Comparison of ENCODE assay signal across 8 cellular contexts in genomic region chr21:38810034-38810825, GRCh38. TPM values are rescaled to one million over a fixed set of nuclear protein-coding genes. Genes with fewer than 3 reads are reported as not detected.
DNase-seq lines count a peak whose midpoint lies in the region; ATAC-seq and TF ChIP-seq lines count a peak whose summit lies in the region.

No MANE protein-coding gene starts in this region.

- ATAC-seq in CD8-positive, alpha-beta T cell, result no peak

- H2BK12ac ChIP-seq in mesenchymal stem cell (ENCODE audit: low read length in 2 of 2), result no peak overlapping the region

- H4K8ac ChIP-seq in mesenchymal stem cell (ENCODE audit: low read length), result no peak overlapping the region

- peak; percentile 8 for TF ChIP-seq POLR2A in transverse colon (IDR thresholded peaks at IDR 0.05)

- peak overlapping the region; percentile 95 for H3K27ac ChIP-seq in colonic mucosa
- no peak overlapping the region for H3K27ac ChIP-seq in mesenchymal stem cell (ENCODE audit: low read length, poor library complexity, severe bottlenecking)
- peak overlapping the region; percentile 94 to 99 (median 98) for H3K27ac ChIP-seq in transverse colon
- no peak overlapping the region for H3K27ac ChIP-seq in CD8-positive, alpha-beta T cell (ENCODE audit: low read depth, low read length)

- WGBS in mesenchymal stem cell, result 98% methylated on average over 6 of the region's 8 CpGs
- WGBS in transverse colon (ENCODE audit: low coverage in 1 of 2), 2 donors, result 34 to 38% methylated on average over 3 to 8 of the region's 8 CpGs

- H3K9me3 ChIP-seq in colonic mucosa (no peaks in the 10 kb centered on the region), mesenchymal stem cell (ENCODE audit: control insufficient read depth, low read length) (no peaks in the 10 kb centered on the region), transverse colon (no peaks in the 10 kb centered on the region)
- H3K9me3 ChIP-seq in CD8-positive, alpha-beta T cell (ENCODE audit: low read length), result no peaks in the 10 kb centered on the region

- no peak overlapping the region for H3K4ac ChIP-seq in mesenchymal stem cell (ENCODE audit: low read depth in 1 of 2, low read length in 2 of 2)

- POLR2A ChIA-PET in CD8-positive, alpha-beta T cell (lab: Charles Lee), result interaction anchor here (1.2 kb wide), 1 partner anchor 373 kb away, joined by 3 read pairs; the partner anchor contains the start of gene PSMG1

- no peaks in the 10 kb centered on the region for H3K9me3 Mint-ChIP-seq in activated naive CD4-positive, alpha-beta T cell treated with anti-CD3 and anti-CD28 coated beads, Interleukin-2, amount 10 ng/mL, durations not matched to agents 7 days and 5 days
- no peaks in the 10 kb centered on the region for H3K9me3 Mint-ChIP-seq in activated naive CD4-positive, alpha-beta T cell treated with anti-CD3 and anti-CD28 coated beads for 36 hours
- H3K9me3 Mint-ChIP-seq in CD8-positive, alpha-beta T cell, result no peaks in the 10 kb centered on the region

- peaks cover 27% of the 10 kb centered on the region for H3K4me1 Mint-ChIP-seq in activated naive CD4-positive, alpha-beta T cell treated with anti-CD3 and anti-CD28 coated beads, Interleukin-2, amount 10 ng/mL, durations not matched to agents 7 days and 5 days
- H3K4me1 Mint-ChIP-seq in activated naive CD4-positive, alpha-beta T cell treated with anti-CD3 and anti-CD28 coated beads for 36 hours (ENCODE audit: low read depth), result peaks cover 37% of the 10 kb centered on the region
- peaks cover 26% of the 10 kb centered on the region for H3K4me1 Mint-ChIP-seq in CD8-positive, alpha-beta T cell (ENCODE audit: low read depth)

- peak overlapping the region; percentile 34 for H3K27ac Mint-ChIP-seq in activated naive CD4-positive, alpha-beta T cell treated with anti-CD3 and anti-CD28 coated beads, Interleukin-2, amount 10 ng/mL, durations not matched to agents 7 days and 5 days
- no peak overlapping the region for H3K27ac Mint-ChIP-seq in activated naive CD4-positive, alpha-beta T cell treated with anti-CD3 and anti-CD28 coated beads for 36 hours
- no peak overlapping the region for H3K27ac Mint-ChIP-seq in CD8-positive, alpha-beta T cell

- H3K9ac ChIP-seq in colonic mucosa (ENCODE audit: low read depth in 2 of 2, low read length in 2 of 2) (peak overlapping the region; percentile 46 to 85), mesenchymal stem cell (ENCODE audit: low read length) (no peak overlapping the region)

- no peak overlapping the region for H3K14ac ChIP-seq in mesenchymal stem cell (ENCODE audit: low read length in 2 of 2)

- peaks cover 5% of the 10 kb centered on the region for H3K4me1 ChIP-seq in colonic mucosa
- H3K4me1 ChIP-seq in mesenchymal stem cell (ENCODE audit: control insufficient read depth, insufficient read depth, low read depth, low read length), result peaks cover 7% of the 10 kb centered on the region
- peaks cover 31 to 71% (median 64%) of the 10 kb centered on the region in 4 donors for H3K4me1 ChIP-seq in transverse colon
- peaks cover 8% of the 10 kb centered on the region for H3K4me1 ChIP-seq in CD8-positive, alpha-beta T cell (ENCODE audit: insufficient read depth, low read length)

- H3K36me3 Mint-ChIP-seq in activated naive CD4-positive, alpha-beta T cell treated with anti-CD3 and anti-CD28 coated beads, Interleukin-2, amount 10 ng/mL, durations not matched to agents 7 days and 5 days, result peaks cover 61% of the 10 kb centered on the region
- H3K36me3 Mint-ChIP-seq in activated naive CD4-positive, alpha-beta T cell treated with anti-CD3 and anti-CD28 coated beads for 36 hours (ENCODE audit: low read depth), result peaks cover 52% of the 10 kb centered on the region
- peaks cover 40% of the 10 kb centered on the region for H3K36me3 Mint-ChIP-seq in CD8-positive, alpha-beta T cell

- H2BK5ac ChIP-seq in mesenchymal stem cell (ENCODE audit: low read depth, low read length, poor library complexity, severe bottlenecking), result no peak overlapping the region

- no peak overlapping the region for H3K23ac ChIP-seq in mesenchymal stem cell (ENCODE audit: low read length in 2 of 2)

- no peak overlapping the region for H3K4me3 Mint-ChIP-seq in activated naive CD4-positive, alpha-beta T cell treated with anti-CD3 and anti-CD28 coated beads, Interleukin-2, amount 10 ng/mL, durations not matched to agents 7 days and 5 days
- H3K4me3 Mint-ChIP-seq in activated naive CD4-positive, alpha-beta T cell treated with anti-CD3 and anti-CD28 coated beads for 36 hours, result no peak overlapping the region
- H3K4me3 Mint-ChIP-seq in CD8-positive, alpha-beta T cell, result no peak overlapping the region

- H3K18ac ChIP-seq in mesenchymal stem cell (ENCODE audit: low read depth in 1 of 2, low read length in 2 of 2), result no peak overlapping the region

- H3K4me3 ChIP-seq in colonic mucosa (peak overlapping the region; percentile 83), mesenchymal stem cell (ENCODE audit: insufficient read depth in 1 of 2, low read depth in 1 of 2, low read length in 2 of 2) (no peak overlapping the region), transverse colon (peak overlapping the region in 3 of 4 donors; percentile 89 to 98 (median 95))
- no peak overlapping the region for H3K4me3 ChIP-seq in CD8-positive, alpha-beta T cell (ENCODE audit: low read depth, low read length)

- H3K4me2 ChIP-seq in mesenchymal stem cell (ENCODE audit: low read length, poor library complexity, severe bottlenecking), result no peak overlapping the region

- intact Hi-C loops in activated naive CD4-positive, alpha-beta T cell treated with anti-CD3 and anti-CD28 coated beads for 36 hours (cut with micrococcal nuclease), result loop anchor here (1.0 kb wide), 1 partner anchor 12 kb away; no protein-coding TSS in a partner anchor
- intact Hi-C loops in colonic mucosa (cut with DNase I) (loop anchor here (5.0 kb wide), 1 partner anchor 102 kb away; no protein-coding TSS in a partner anchor), transverse colon (cut with DNase I; ENCODE audit: low total_unique reads) (no loop called here)
- intact Hi-C loops in CD8-positive, alpha-beta T cell (cut with DNase I, micrococcal nuclease), result no loop called here

- TF ChIP-seq CTCF in colonic mucosa (IDR thresholded peaks at IDR 0.05) (no peak), transverse colon (IDR thresholded peaks at IDR 0.05) (no peak)
- TF ChIP-seq CTCF in CD8-positive, alpha-beta T cell (IDR thresholded peaks at IDR 0.05), result no peak

- TF ChIP-seq EP300 in transverse colon (IDR thresholded peaks at IDR 0.05; ENCODE audit: low read depth), result no peak

- H2BK15ac ChIP-seq in mesenchymal stem cell (ENCODE audit: low read depth, poor library complexity, severe bottlenecking), result no peak overlapping the region

- no peak overlapping the region for H4K91ac ChIP-seq in mesenchymal stem cell (ENCODE audit: low read length)

- no peak for DNase-seq in activated naive CD4-positive, alpha-beta T cell treated with anti-CD3 and anti-CD28 coated beads, Interleukin-2, amount 10 ng/mL, durations not matched to agents 7 days and 5 days
- no peak for DNase-seq in activated naive CD4-positive, alpha-beta T cell treated with anti-CD3 and anti-CD28 coated beads for 36 hours
- DNase-seq in colonic mucosa, result peak; percentile 40
- no peak for DNase-seq in mesenchymal stem cell
- no peak for DNase-seq in transverse colon
- DNase-seq in stimulated activated CD4-positive, alpha-beta T cell treated with anti-CD3 and anti-CD28 coated beads, Interleukin-4, amount 100 ng/mL, for 24 hours, result no peak
- no peak for DNase-seq in OCI-M2 (lab: John Stamatoyannopoulos, UW; ENCODE audit: unreplicated experiment)
- no peak for DNase-seq in CD8-positive, alpha-beta T cell

- CTCF ChIA-PET in activated naive CD4-positive, alpha-beta T cell treated with anti-CD3 and anti-CD28 coated beads, Interleukin-2, amount 10 ng/mL, durations not matched to agents 7 days and 5 days (lab: Charles Lee), result interaction anchor here (0.6 to 1.8 kb wide), 3 partner anchors 41 to 328 kb away, joined by 3 to 5 read pairs (median 4); no protein-coding TSS in a partner anchor
- CTCF ChIA-PET in activated naive CD4-positive, alpha-beta T cell treated with anti-CD3 and anti-CD28 coated beads for 36 hours (lab: Charles Lee), result no interaction called here
- CTCF ChIA-PET in CD8-positive, alpha-beta T cell (lab: Charles Lee), result interaction anchor here (1.1 kb wide), 1 partner anchor 41 kb away, joined by 3 read pairs; no protein-coding TSS in a partner anchor

- no peak overlapping the region for H2BK120ac ChIP-seq in mesenchymal stem cell (ENCODE audit: low read depth, low read length)

- H3K79me1 ChIP-seq in mesenchymal stem cell (replicated peaks; ENCODE audit: low read length, poor library complexity, severe bottlenecking), result peaks cover 19% of the 10 kb centered on the region

- no peaks in the 10 kb centered on the region for H3K27me3 ChIP-seq in colonic mucosa
- no peaks in the 10 kb centered on the region for H3K27me3 ChIP-seq in mesenchymal stem cell (ENCODE audit: control insufficient read depth in 1 of 2, insufficient read depth in 1 of 2, low read length in 2 of 2)
- no peaks in the 10 kb centered on the region for H3K27me3 ChIP-seq in transverse colon
- H3K27me3 ChIP-seq in CD8-positive, alpha-beta T cell (ENCODE audit: insufficient read depth, low read length), result no peaks in the 10 kb centered on the region

- no peaks in the 10 kb centered on the region for H3K27me3 Mint-ChIP-seq in activated naive CD4-positive, alpha-beta T cell treated with anti-CD3 and anti-CD28 coated beads, Interleukin-2, amount 10 ng/mL, durations not matched to agents 7 days and 5 days
- no peaks in the 10 kb centered on the region for H3K27me3 Mint-ChIP-seq in activated naive CD4-positive, alpha-beta T cell treated with anti-CD3 and anti-CD28 coated beads for 36 hours (ENCODE audit: low read depth)
- H3K27me3 Mint-ChIP-seq in CD8-positive, alpha-beta T cell (ENCODE audit: low read depth), result no peaks in the 10 kb centered on the region

- H2AK5ac ChIP-seq in mesenchymal stem cell (ENCODE audit: low read length, severe bottlenecking), result peak overlapping the region; percentile 62

- in situ Hi-C loops in transverse colon (cut with MboI; ENCODE audit: low pct_ligation_motif_present in 1 of 4, low pct_unique_long_range_greater_than_20kb in 1 of 4, low sequenced_read_pairs in 3 of 4), result no loop called here

- no peak overlapping the region for H2AFZ ChIP-seq in mesenchymal stem cell (ENCODE audit: low read depth, low read length)

- H3K36me3 ChIP-seq in colonic mucosa (no peaks in the 10 kb centered on the region), mesenchymal stem cell (ENCODE audit: control insufficient read depth in 1 of 2, insufficient read depth in 2 of 2, low read depth in 1 of 2, low read length in 2 of 2) (peaks cover 15 to 34% of the 10 kb centered on the region in 2 experiments), transverse colon (peaks cover 0 to 38% (median 7%) of the 10 kb centered on the region in 4 donors)
- H3K36me3 ChIP-seq in CD8-positive, alpha-beta T cell (ENCODE audit: insufficient read depth, low read length), result peaks cover 10% of the 10 kb centered on the region

RNA-seq across cellular contexts. Expression of gene ETS2, which starts 4.5 kb away (rescaled TPM):
- 10 to 100 TPM; 22.4 to 25.6 TPM for total RNA-seq in activated naive CD4-positive, alpha-beta T cell treated with anti-CD3 and anti-CD28 coated beads for 36 hours
- total RNA-seq in colonic mucosa, result 100 to 1,000 TPM; 110 to 185 TPM
- 85.3 TPM for polyA plus RNA-seq in mesenchymal stem cell (2013, experiment 1 of 2)
- 83.5 TPM for polyA plus RNA-seq in mesenchymal stem cell (2013, experiment 2 of 2)
- total RNA-seq in transverse colon, result 100 to 1,000 TPM in 3 of 4 donors, 10 to 100 TPM in 1; 55.1 to 174 (median 127) TPM
- total RNA-seq in CD8-positive, alpha-beta T cell, result 10 to 100 TPM in 1 of 2 experiments, 1 to 10 TPM in 1; 8.1 to 10.0 TPM

Comparison
In these comparisons a context has a peak if more than half of its experiments do, and no peak if none do; other contexts are left out.
1. H3K27ac ChIP-seq: peak in colonic mucosa (single experiment) and transverse colon (4 of 4); none in mesenchymal stem cell (single experiment) and CD8-positive, alpha-beta T cell (single experiment).
2. H3K4me3 ChIP-seq: peak in colonic mucosa (single experiment) and transverse colon (3 of 4); none in mesenchymal stem cell (0 of 2) and CD8-positive, alpha-beta T cell (single experiment).
3. intact Hi-C loops: an anchor here in activated naive CD4-positive, alpha-beta T cell treated with anti-CD3 and anti-CD28 coated beads for 36 hours (1.0 kb wide) and colonic mucosa (5.0 kb wide); none called in transverse colon and CD8-positive, alpha-beta T cell.